Comparison of ENCODE assay signal across 14 cellular contexts in genomic region chr1:107863342-107863741, GRCh38.
A peak's percentile ranks its signal among the peaks of the same experiment; 100 is the strongest.
DNase-seq lines count a peak whose midpoint lies in the region; ATAC-seq and TF ChIP-seq lines count a peak whose summit lies in the region.
"Had no signal": no experiment of that assay in that cellular context is flagged by ENCODE, and none has a peak within 500 bp of the region (broad histone marks: within the 10 kb centered on the region; RNA-seq: fewer than 3 reads in every experiment).

No MANE protein-coding gene starts in this region.

- H3K27ac ChIP-seq in heart left ventricle, result no peak overlapping the region
- H3K27ac ChIP-seq: 22Rv1 had no signal

- H3K9me3 ChIP-seq in T-helper 17 cell (ENCODE audit: control insufficient read depth, low read length, poor library complexity, severe bottlenecking) (no peaks in the 10 kb centered on the region), heart left ventricle (peaks cover 0 to 14% (median 0%) of the 10 kb centered on the region in 12 donors)
- H3K9me3 ChIP-seq: HAP-1 had no signal

- no peak overlapping the region for H3K4me3 Mint-ChIP-seq in activated naive CD8-positive, alpha-beta T cell treated with anti-CD3 and anti-CD28 coated beads, Interleukin-2, amount 10 ng/mL, durations not matched to agents 7 days and 5 days
- no peak overlapping the region for H3K4me3 Mint-ChIP-seq in activated naive CD8-positive, alpha-beta T cell treated with anti-CD3 and anti-CD28 coated beads, Interleukin-2, amount 50 U/mL, for 24 hours
- H3K4me3 Mint-ChIP-seq in T-helper 17 cell (no peak overlapping the region), endothelial cell (ENCODE audit: unreplicated experiment) (peak overlapping the region; percentile 2)
- no peak overlapping the region for H3K4me3 Mint-ChIP-seq in activated T-helper 2 cell treated with anti-CD3 and anti-CD28 coated beads, Interferon-gamma antibody, Interleukin-2, Interleukin-4, amounts not matched to agents 10 μg/mL and 5 μg/mL and 100 μg/mL, durations not matched to agents 14 hours and 24 hours and 36 hours (ENCODE audit: low read depth)
- H3K4me3 Mint-ChIP-seq in activated naive CD4-positive, alpha-beta T cell treated with anti-CD3 and anti-CD28 coated beads, Interleukin-2, amount 10 ng/mL, durations not matched to agents 7 days and 5 days, result no peak overlapping the region

- CTCF ChIA-PET in activated naive CD4-positive, alpha-beta T cell treated with anti-CD3 and anti-CD28 coated beads, Interleukin-2, amount 10 ng/mL, durations not matched to agents 7 days and 5 days (lab: Charles Lee), result interaction anchor here (1.2 kb wide), 1 partner anchor 81 kb away, joined by 3 read pairs; no protein-coding TSS in a partner anchor

- TF ChIP-seq POLR2A in heart left ventricle (IDR thresholded peaks at IDR 0.05), result no peak

- no peak for DNase-seq in activated naive CD8-positive, alpha-beta T cell treated with anti-CD3 and anti-CD28 coated beads, Interleukin-2, amount 10 ng/mL, durations not matched to agents 7 days and 5 days
- DNase-seq in activated naive CD8-positive, alpha-beta T cell treated with anti-CD3 and anti-CD28 coated beads, Interleukin-2, amount 50 U/mL, for 24 hours, result no peak
- DNase-seq in T-helper 17 cell (no peak), endothelial cell (ENCODE audit: low spot score) (no peak), heart left ventricle (no peak)
- no peak for DNase-seq in activated T-helper 2 cell treated with anti-CD3 and anti-CD28 coated beads, Interferon-gamma antibody, Interleukin-2, Interleukin-4, amounts not matched to agents 10 μg/mL and 5 μg/mL and 100 μg/mL, durations not matched to agents 14 hours and 24 hours and 36 hours (ENCODE audit: low spot score)
- DNase-seq in stimulated activated CD4-positive, alpha-beta T cell treated with anti-CD3 and anti-CD28 coated beads, Interleukin-15, amount 100 ng/mL, for 24 hours, result no peak
- DNase-seq in activated naive CD4-positive, alpha-beta T cell treated with anti-CD3 and anti-CD28 coated beads, Interleukin-2, amount 10 ng/mL, durations not matched to agents 7 days and 5 days, result no peak
- DNase-seq: CD4-positive, CD25-positive, alpha-beta regulatory T cell; DMS53; GOT3 had no signal

- peaks cover 15% of the 10 kb centered on the region for H3K36me3 Mint-ChIP-seq in activated naive CD8-positive, alpha-beta T cell treated with anti-CD3 and anti-CD28 coated beads, Interleukin-2, amount 10 ng/mL, durations not matched to agents 7 days and 5 days
- H3K36me3 Mint-ChIP-seq in activated naive CD8-positive, alpha-beta T cell treated with anti-CD3 and anti-CD28 coated beads, Interleukin-2, amount 50 U/mL, for 24 hours (ENCODE audit: low read depth), result peaks cover 7% of the 10 kb centered on the region
- peaks cover 4% of the 10 kb centered on the region for H3K36me3 Mint-ChIP-seq in T-helper 17 cell (ENCODE audit: low read depth)
- H3K36me3 Mint-ChIP-seq in endothelial cell (ENCODE audit: low read depth, unreplicated experiment), result peaks cover 38% of the 10 kb centered on the region
- H3K36me3 Mint-ChIP-seq in activated T-helper 2 cell treated with anti-CD3 and anti-CD28 coated beads, Interferon-gamma antibody, Interleukin-2, Interleukin-4, amounts not matched to agents 10 μg/mL and 5 μg/mL and 100 μg/mL, durations not matched to agents 14 hours and 24 hours and 36 hours (ENCODE audit: low read depth), result peaks cover 2% of the 10 kb centered on the region
- H3K36me3 Mint-ChIP-seq in activated naive CD4-positive, alpha-beta T cell treated with anti-CD3 and anti-CD28 coated beads, Interleukin-2, amount 10 ng/mL, durations not matched to agents 7 days and 5 days, result peaks cover 4% of the 10 kb centered on the region

- TF ChIP-seq CTCF in endothelial cell (IDR thresholded peaks at IDR 0.05; ENCODE audit: unreplicated experiment) (no peak), heart left ventricle (IDR thresholded peaks at IDR 0.05) (no peak)

- no peak overlapping the region for H3K4me3 ChIP-seq in heart left ventricle
- H3K4me3 ChIP-seq: HAP-1 had no signal

- H3K27me3 Mint-ChIP-seq in activated naive CD8-positive, alpha-beta T cell treated with anti-CD3 and anti-CD28 coated beads, Interleukin-2, amount 10 ng/mL, durations not matched to agents 7 days and 5 days, result peaks cover 2% of the 10 kb centered on the region
- H3K27me3 Mint-ChIP-seq in activated naive CD8-positive, alpha-beta T cell treated with anti-CD3 and anti-CD28 coated beads, Interleukin-2, amount 50 U/mL, for 24 hours, result no peaks in the 10 kb centered on the region
- H3K27me3 Mint-ChIP-seq in T-helper 17 cell (no peaks in the 10 kb centered on the region), endothelial cell (ENCODE audit: unreplicated experiment) (peaks cover 14% of the 10 kb centered on the region)
- H3K27me3 Mint-ChIP-seq in activated T-helper 2 cell treated with anti-CD3 and anti-CD28 coated beads, Interferon-gamma antibody, Interleukin-2, Interleukin-4, amounts not matched to agents 10 μg/mL and 5 μg/mL and 100 μg/mL, durations not matched to agents 14 hours and 24 hours and 36 hours (ENCODE audit: low read depth), result peaks cover 4% of the 10 kb centered on the region
- H3K27me3 Mint-ChIP-seq in activated naive CD4-positive, alpha-beta T cell treated with anti-CD3 and anti-CD28 coated beads, Interleukin-2, amount 10 ng/mL, durations not matched to agents 7 days and 5 days, result peaks cover 3% of the 10 kb centered on the region
- H3K27me3 Mint-ChIP-seq: CD4-positive, CD25-positive, alpha-beta regulatory T cell had no signal

- no peaks in the 10 kb centered on the region for H3K36me3 ChIP-seq in heart left ventricle
- H3K36me3 ChIP-seq: HAP-1 had no signal

- intact Hi-C loops in heart left ventricle (cut with DNase I), result no loop called here
- intact Hi-C loops in activated T-helper 2 cell treated with anti-CD3 and anti-CD28 coated beads, Interferon-gamma antibody, Interleukin-2, Interleukin-4, amounts not matched to agents 10 μg/mL and 5 μg/mL and 100 μg/mL, durations not matched to agents 14 hours and 24 hours and 36 hours (cut with micrococcal nuclease), result no loop called here

- H3K4me1 Mint-ChIP-seq in activated naive CD8-positive, alpha-beta T cell treated with anti-CD3 and anti-CD28 coated beads, Interleukin-2, amount 10 ng/mL, durations not matched to agents 7 days and 5 days, result peaks cover 17% of the 10 kb centered on the region
- H3K4me1 Mint-ChIP-seq in activated naive CD8-positive, alpha-beta T cell treated with anti-CD3 and anti-CD28 coated beads, Interleukin-2, amount 50 U/mL, for 24 hours, result peaks cover 25% of the 10 kb centered on the region
- H3K4me1 Mint-ChIP-seq in T-helper 17 cell, result peaks cover 6% of the 10 kb centered on the region
- H3K4me1 Mint-ChIP-seq in endothelial cell (ENCODE audit: unreplicated experiment), result peaks cover 84% of the 10 kb centered on the region
- H3K4me1 Mint-ChIP-seq in activated T-helper 2 cell treated with anti-CD3 and anti-CD28 coated beads, Interferon-gamma antibody, Interleukin-2, Interleukin-4, amounts not matched to agents 10 μg/mL and 5 μg/mL and 100 μg/mL, durations not matched to agents 14 hours and 24 hours and 36 hours (ENCODE audit: low read depth), result peaks cover 17% of the 10 kb centered on the region
- peaks cover 29% of the 10 kb centered on the region for H3K4me1 Mint-ChIP-seq in activated naive CD4-positive, alpha-beta T cell treated with anti-CD3 and anti-CD28 coated beads, Interleukin-2, amount 10 ng/mL, durations not matched to agents 7 days and 5 days

- WGBS in heart left ventricle, 4 donors, result 54 to 69% (median 61%) methylated on average over 4 of the region's 4 CpGs

- H3K27me3 ChIP-seq in heart left ventricle, result no peaks in the 10 kb centered on the region
- H3K27me3 ChIP-seq: BLaER1 treated with 17β-estradiol and CSF1 and Interleukin-3, amounts not matched to agents 10 nM and 100 nM had no signal

- H3K4me1 ChIP-seq in heart left ventricle, result peaks cover 0 to 12% (median 0%) of the 10 kb centered on the region in 12 donors
- H3K4me1 ChIP-seq: HAP-1 had no signal

- peak overlapping the region; percentile 41 for H3K27ac Mint-ChIP-seq in activated naive CD8-positive, alpha-beta T cell treated with anti-CD3 and anti-CD28 coated beads, Interleukin-2, amount 10 ng/mL, durations not matched to agents 7 days and 5 days
- H3K27ac Mint-ChIP-seq in activated naive CD8-positive, alpha-beta T cell treated with anti-CD3 and anti-CD28 coated beads, Interleukin-2, amount 50 U/mL, for 24 hours, result no peak overlapping the region
- H3K27ac Mint-ChIP-seq in T-helper 17 cell, result peak overlapping the region; percentile 69
- peak overlapping the region; percentile 98 for H3K27ac Mint-ChIP-seq in endothelial cell (ENCODE audit: unreplicated experiment)
- no peak overlapping the region for H3K27ac Mint-ChIP-seq in activated T-helper 2 cell treated with anti-CD3 and anti-CD28 coated beads, Interferon-gamma antibody, Interleukin-2, Interleukin-4, amounts not matched to agents 10 μg/mL and 5 μg/mL and 100 μg/mL, durations not matched to agents 14 hours and 24 hours and 36 hours
- H3K27ac Mint-ChIP-seq in activated naive CD4-positive, alpha-beta T cell treated with anti-CD3 and anti-CD28 coated beads, Interleukin-2, amount 10 ng/mL, durations not matched to agents 7 days and 5 days, result no peak overlapping the region

- peaks cover 14% of the 10 kb centered on the region for H3K9me3 Mint-ChIP-seq in activated naive CD8-positive, alpha-beta T cell treated with anti-CD3 and anti-CD28 coated beads, Interleukin-2, amount 10 ng/mL, durations not matched to agents 7 days and 5 days
- H3K9me3 Mint-ChIP-seq in activated naive CD8-positive, alpha-beta T cell treated with anti-CD3 and anti-CD28 coated beads, Interleukin-2, amount 50 U/mL, for 24 hours, result peaks cover 6% of the 10 kb centered on the region
- H3K9me3 Mint-ChIP-seq in endothelial cell (ENCODE audit: unreplicated experiment), result no peaks in the 10 kb centered on the region
- peaks cover 20% of the 10 kb centered on the region for H3K9me3 Mint-ChIP-seq in activated T-helper 2 cell treated with anti-CD3 and anti-CD28 coated beads, Interferon-gamma antibody, Interleukin-2, Interleukin-4, amounts not matched to agents 10 μg/mL and 5 μg/mL and 100 μg/mL, durations not matched to agents 14 hours and 24 hours and 36 hours
- H3K9me3 Mint-ChIP-seq in activated naive CD4-positive, alpha-beta T cell treated with anti-CD3 and anti-CD28 coated beads, Interleukin-2, amount 10 ng/mL, durations not matched to agents 7 days and 5 days, result peaks cover 11% of the 10 kb centered on the region

- POLR2A ChIA-PET in activated naive CD8-positive, alpha-beta T cell treated with anti-CD3 and anti-CD28 coated beads, Interleukin-2, amount 10 ng/mL, durations not matched to agents 7 days and 5 days (lab: Charles Lee), result no interaction called here

- no peak for ATAC-seq in activated naive CD8-positive, alpha-beta T cell treated with anti-CD3 and anti-CD28 coated beads, Interleukin-2, amount 10 ng/mL, durations not matched to agents 7 days and 5 days (ENCODE audit: low read depth)
- ATAC-seq in activated naive CD8-positive, alpha-beta T cell treated with anti-CD3 and anti-CD28 coated beads, Interleukin-2, amount 50 U/mL, for 24 hours, result no peak
- ATAC-seq in T-helper 17 cell (no peak), heart left ventricle (no peak)

Comparison
In these comparisons a context has a peak if more than half of its experiments do, and no peak if none do; other contexts are left out.
1. H3K27ac Mint-ChIP-seq: peak in activated naive CD8-positive, alpha-beta T cell treated with anti-CD3 and anti-CD28 coated beads, Interleukin-2, amount 10 ng/mL, durations not matched to agents 7 days and 5 days (single experiment), T-helper 17 cell (single experiment) and endothelial cell (single experiment); none in activated naive CD8-positive, alpha-beta T cell treated with anti-CD3 and anti-CD28 coated beads, Interleukin-2, amount 50 U/mL, for 24 hours (single experiment), activated T-helper 2 cell treated with anti-CD3 and anti-CD28 coated beads, Interferon-gamma antibody, Interleukin-2, Interleukin-4, amounts not matched to agents 10 μg/mL and 5 μg/mL and 100 μg/mL, durations not matched to agents 14 hours and 24 hours and 36 hours (single experiment) and activated naive CD4-positive, alpha-beta T cell treated with anti-CD3 and anti-CD28 coated beads, Interleukin-2, amount 10 ng/mL, durations not matched to agents 7 days and 5 days (single experiment).